8 cellular contexts compared by ENCODE assay signal in genomic region chr19:55279773-55280643, GRCh38. TPM values are rescaled to one million over a fixed set of nuclear protein-coding genes. Genes with fewer than 3 reads are reported as not detected.
DNase-seq lines count a peak whose midpoint lies in the region; ATAC-seq and TF ChIP-seq lines count a peak whose summit lies in the region.

Gene HSPBP1 (minus strand): TSS chr19:55280110. CDS start chr19:55279608, 502 bp downstream.

- peak within 1 kb of the TSS; percentile 42 for H3K4me3 ChIP-seq in mucosa of descending colon

- peaks cover 2% of the 10 kb centered on the region for H3K36me3 Mint-ChIP-seq in IgD-negative memory B cell

- no peaks in the 10 kb centered on the region for H3K36me3 ChIP-seq in mucosa of descending colon (ENCODE audit: low read depth)

- peak within 1 kb of the TSS; percentile 98 to 100 (median 99) for H3K27ac Mint-ChIP-seq in IgD-negative memory B cell

- no peaks in the 10 kb centered on the region for H3K9me3 ChIP-seq in mucosa of descending colon

- H3K27me3 Mint-ChIP-seq in IgD-negative memory B cell = peaks cover 5% of the 10 kb centered on the region

- peaks cover 11% of the 10 kb centered on the region for H3K4me1 ChIP-seq in mucosa of descending colon (ENCODE audit: low read depth)

- intact Hi-C loops in mucosa of descending colon (cut with DNase I, micrococcal nuclease) = no loop called here

- peak; percentile 95 for DNase-seq in D341Med (ENCODE audit: low spot score)
- peak; percentile 88 for DNase-seq in OCI-M2 (lab: John Stamatoyannopoulos, UW; ENCODE audit: unreplicated experiment)
- DNase-seq in activated T-cell treated with anti-CD3 and anti-CD28 coated beads for 4 hours = peak; percentile 89
- DNase-seq in epithelial cell of prostate (ENCODE audit: low read depth, low spot score) = peak; percentile 89
- DNase-seq in mucosa of descending colon = peak; percentile 97 to 99 (median 99)
- peak; percentile 91 for DNase-seq in stimulated activated CD8-positive, alpha-beta memory T cell treated with anti-CD3 and anti-CD28 coated beads, Interleukin-4, amount 100 ng/mL, for 24 hours (ENCODE audit: low read depth)

- no peak for TF ChIP-seq CTCF in mucosa of descending colon (IDR thresholded peaks at IDR 0.05)

- peak within 1 kb of the TSS; percentile 54 for H3K27ac ChIP-seq in epithelial cell of prostate

- H3K4me1 Mint-ChIP-seq in IgD-negative memory B cell = peaks cover 32 to 58% (median 51%) of the 10 kb centered on the region in 3 donors

- no peaks in the 10 kb centered on the region for H3K9me3 Mint-ChIP-seq in IgD-negative memory B cell

- ATAC-seq in GM21528 (IDR thresholded peaks at IDR 0.05; ENCODE audit: low FRiP score, unreplicated experiment) = peak; percentile 62
- ATAC-seq in mucosa of descending colon = peak; percentile 96

- H3K4me3 Mint-ChIP-seq in IgD-negative memory B cell = peak within 1 kb of the TSS; percentile 94 to 100 (median 97)

RNA-seq across cellular contexts. Expression of gene HSPBP1, which starts in this region (rescaled TPM):
- 34.1 TPM for polyA plus RNA-seq in IgD-negative memory B cell
- total RNA-seq in mucosa of descending colon = 10 to 100 TPM; 25.6 to 36.0 (median 29.5) TPM

Comparison
In these comparisons a context has a peak if more than half of its experiments do, and no peak if none do; other contexts are left out.
1. Peak in every context shown above with its lines: DNase-seq, ATAC-seq, H3K4me3 ChIP-seq and H3K27ac ChIP-seq.